15 cellular contexts compared by ENCODE assay signal in the genomic region with DNA sequence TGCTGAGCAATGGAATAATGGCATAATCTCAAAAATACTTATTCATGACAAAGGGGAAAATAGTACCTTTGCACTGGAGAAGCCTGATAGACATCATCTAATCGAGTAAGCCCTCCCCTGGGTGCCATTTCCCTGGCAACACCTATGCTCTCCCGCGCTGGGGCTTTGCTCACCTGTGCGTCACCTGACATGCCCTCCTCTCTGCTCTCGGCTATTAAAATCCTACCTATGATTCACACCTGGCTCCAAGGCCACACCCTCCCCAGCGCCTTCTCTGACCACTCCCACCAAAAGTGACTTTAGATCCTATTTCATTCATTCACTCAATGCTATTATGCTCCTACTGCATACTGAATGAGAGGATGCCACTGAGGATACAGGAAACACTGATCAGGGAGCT.
DNase-seq lines count a peak whose midpoint lies in the region; ATAC-seq, FAIRE-seq and TF ChIP-seq lines count a peak whose summit lies in the region.
"Had no signal": no experiment of that assay in that cellular context is flagged by ENCODE, and none has a peak within 500 bp of the region (broad histone marks: within the 10 kb centered on the region; RNA-seq: fewer than 3 reads in every experiment).

No MANE protein-coding gene starts in this region.

- no peaks in the 10 kb centered on the region for H3K9me3 Mint-ChIP-seq in immature natural killer cell

- BruUV-seq in A673 (replicated peaks; lab: Mats Ljungman, UMichigan), result no TSS peak

- CTCF ChIA-PET in A673 (lab: Charles Lee), result no interaction called here

- no peak overlapping the region for H3K27ac ChIP-seq in A673 (ENCODE audit: low read depth, low read length, poor library complexity, severe bottlenecking)

- no peaks in the 10 kb centered on the region for H3K4me1 ChIP-seq in A673 (ENCODE audit: insufficient read depth, low read length, poor library complexity, severe bottlenecking)

- H3K4me3 ChIP-seq in A673 (ENCODE audit: low read depth, low read length, poor library complexity, severe bottlenecking), result no peak overlapping the region

- H3K9me3 ChIP-seq in A673 (ENCODE audit: low read depth, low read length, poor library complexity, severe bottlenecking), result no peaks in the 10 kb centered on the region

- H3K36me3 Mint-ChIP-seq in immature natural killer cell, result no peaks in the 10 kb centered on the region

- intact Hi-C loops in A673 (cut with micrococcal nuclease; ENCODE audit: unreplicated experiment), result no loop called here

- DNase-seq in COLO668 (lab: John Stamatoyannopoulos, UW; ENCODE audit: unreplicated experiment) (peak; percentile 72), HT-29 (ENCODE audit: low spot score) (peak; percentile 27), NCI-H748 treated with DMSO at 0.1 percent for 48 hours (lab: John Stamatoyannopoulos, UW) (peak; percentile 82), immature natural killer cell (no peak), A673 (ENCODE audit: low spot score) (no peak)
- DNase-seq: activated CD4-positive, alpha-beta T cell treated with anti-CD3 and anti-CD28 coated beads for 4 hours; activated CD8-positive, alpha-beta memory T cell treated with anti-CD3 and anti-CD28 coated beads, Interleukin-2, amount 50 U/mL, for 4 hours; COR-L47; H9; MM.1S; NCI-H2227 treated with DMSO at 0.1 percent for 48 hours had no signal

- FAIRE-seq in islet of Langerhans (lab: Jason Lieb, UNC), result peak; percentile 87

- peaks cover 7 to 10% of the 10 kb centered on the region in 2 donors for H3K4me1 Mint-ChIP-seq in immature natural killer cell

- peaks cover 5 to 12% (median 5%) of the 10 kb centered on the region in 3 donors for H3K27me3 Mint-ChIP-seq in immature natural killer cell (ENCODE audit: low read depth in 3 of 3)

- H3K36me3 ChIP-seq in A673 (ENCODE audit: insufficient read depth, low read length, poor library complexity, severe bottlenecking), result no peaks in the 10 kb centered on the region

- no peak for TF ChIP-seq CTCF in A673 (conservative IDR thresholded peaks at IDR 0.05; ENCODE audit: low read depth, low read length)

- H3K27me3 ChIP-seq in A673 (replicated peaks; ENCODE audit: insufficient read depth, low read depth, low read length, poor library complexity), result peaks cover 6% of the 10 kb centered on the region

- ATAC-seq in GM18519 (IDR thresholded peaks at IDR 0.05; ENCODE audit: low FRiP score, unreplicated experiment), result no peak
- ATAC-seq in activated CD4-positive, CD25-positive, alpha-beta regulatory T cell treated with anti-CD3 and anti-CD28 coated beads, Interleukin-2, amount 50 U/mL, for 24 hours, result no peak
- ATAC-seq: SK-N-SH treated with all-trans-retinoic acid at 6 μM for 48 hours had no signal

- peak overlapping the region in 1 of 6 donors; percentile 40 for H3K27ac Mint-ChIP-seq in immature natural killer cell
- H3K27ac Mint-ChIP-seq: H9 had no signal

- no peak overlapping the region for H3K4me3 Mint-ChIP-seq in immature natural killer cell
- H3K4me3 Mint-ChIP-seq: H9 had no signal

- POLR2A ChIA-PET in A673 (lab: Charles Lee; ENCODE audit: low non-redundant PET), result no interaction called here

Comparison
In these comparisons a context has a peak if more than half of its experiments do, and no peak if none do; other contexts are left out.
1. DNase-seq: peak in COLO668 (single experiment), HT-29 (single experiment) and NCI-H748 treated with DMSO at 0.1 percent for 48 hours (single experiment); none in immature natural killer cell (0 of 3) and A673 (single experiment).